Comparison of ENCODE assay signal across 9 cellular contexts in the genomic region with DNA sequence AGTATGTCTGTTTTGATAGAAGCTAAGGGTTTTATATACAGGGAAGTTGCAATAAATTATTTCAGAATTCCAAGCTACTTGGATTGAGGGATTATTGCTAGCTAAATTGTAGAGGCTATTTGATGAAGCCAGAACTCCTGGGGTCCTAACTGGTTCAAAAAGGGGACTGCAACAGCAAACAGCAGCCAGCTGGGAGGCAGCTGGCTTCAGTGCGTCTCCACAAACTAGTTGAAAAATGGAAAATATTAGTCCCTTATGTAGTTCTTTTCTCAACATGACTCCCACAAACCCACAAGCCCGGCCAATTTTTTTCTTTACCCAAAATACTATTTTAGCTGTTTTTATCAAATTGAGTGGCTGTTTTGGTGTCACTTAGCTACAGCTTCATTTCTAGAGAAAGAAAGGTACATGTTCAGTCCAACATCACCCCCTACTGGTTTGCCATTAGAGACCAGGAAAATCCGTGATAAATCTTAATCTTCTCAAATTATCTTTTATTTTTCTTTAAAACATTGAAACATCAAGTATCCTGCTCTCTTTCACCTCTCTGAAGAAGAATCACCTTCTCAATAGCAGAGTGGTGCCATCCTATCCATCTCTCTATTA.
A peak's percentile ranks its signal among the peaks of the same experiment; 100 is the strongest.
DNase-seq lines count a peak whose midpoint lies in the region; ATAC-seq and TF ChIP-seq lines count a peak whose summit lies in the region.
"Had no signal": no experiment of that assay in that cellular context is flagged by ENCODE, and none has a peak within 500 bp of the region (broad histone marks: within the 10 kb centered on the region; RNA-seq: fewer than 3 reads in every experiment).

No MANE protein-coding gene starts in this region.

- POLR2A ChIA-PET in MCF 10A (lab: Yijun Ruan, JAX) = interaction anchor here (3.6 kb wide), 1 partner anchor 686 kb away, joined by 12 read pairs; no protein-coding TSS in a partner anchor

- intact Hi-C loops in MCF 10A (cut with micrococcal nuclease) = loop anchor here (2.0 kb wide), 2 partner anchors 334 to 686 kb away; no protein-coding TSS in a partner anchor
- intact Hi-C loops in natural killer cell (cut with micrococcal nuclease) = no loop called here

- H3K27me3 Mint-ChIP-seq in MCF 10A (ENCODE audit: insufficient read depth, unreplicated experiment) = peaks cover 35% of the 10 kb centered on the region
- H3K27me3 Mint-ChIP-seq in mesothelial cell of epicardium (ENCODE audit: low read depth) = no peaks in the 10 kb centered on the region
- H3K27me3 Mint-ChIP-seq in natural killer cell (ENCODE audit: low read depth in 2 of 2) = peaks cover 0 to 19% of the 10 kb centered on the region in 2 donors
- H3K27me3 Mint-ChIP-seq in activated T-cell treated with anti-CD3 and anti-CD28 coated beads, Interleukin-2, amount 50 U/mL, for 24 hours = peaks cover 30% of the 10 kb centered on the region

- no peaks in the 10 kb centered on the region for H3K4me1 Mint-ChIP-seq in MCF 10A (ENCODE audit: insufficient read depth, unreplicated experiment)
- no peaks in the 10 kb centered on the region for H3K4me1 Mint-ChIP-seq in mesothelial cell of epicardium
- H3K4me1 Mint-ChIP-seq in natural killer cell = no peaks in the 10 kb centered on the region
- H3K4me1 Mint-ChIP-seq in activated T-cell treated with anti-CD3 and anti-CD28 coated beads, Interleukin-2, amount 50 U/mL, for 24 hours (ENCODE audit: low read depth) = no peaks in the 10 kb centered on the region

- peak; percentile 33 for TF ChIP-seq RAD21 in Ishikawa (IDR thresholded peaks at IDR 0.05; ENCODE audit: low read depth)

- DNase-seq in ELF-1 (ENCODE audit: low read depth, low spot score) (peak; percentile 45), MCF 10A (ENCODE audit: unreplicated experiment) (peak; percentile 54), mesothelial cell of epicardium (ENCODE audit: low spot score in 2 of 2, unreplicated experiment in 2 of 2) (no peak), 8988T (no peak), natural killer cell (no peak)
- no peak for DNase-seq in activated T-cell treated with anti-CD3 and anti-CD28 coated beads, Interleukin-2, amount 50 U/mL, for 24 hours
- DNase-seq: activated CD4-positive, alpha-beta T cell treated with anti-CD3 and anti-CD28 coated beads, Interleukin-2, amount 50 U/mL, for 1 hour had no signal

- H3K36me3 Mint-ChIP-seq in MCF 10A (ENCODE audit: insufficient read depth, unreplicated experiment) (no peaks in the 10 kb centered on the region), mesothelial cell of epicardium (no peaks in the 10 kb centered on the region), natural killer cell (no peaks in the 10 kb centered on the region)
- no peaks in the 10 kb centered on the region for H3K36me3 Mint-ChIP-seq in activated T-cell treated with anti-CD3 and anti-CD28 coated beads, Interleukin-2, amount 50 U/mL, for 24 hours (ENCODE audit: low read depth)

- BruUV-seq in MCF 10A (replicated peaks; lab: Mats Ljungman, UMichigan) = no TSS peak

- TF ChIP-seq CTCF in MCF 10A (IDR thresholded peaks at IDR 0.05; ENCODE audit: unreplicated experiment) = peak; percentile 47
- TF ChIP-seq CTCF in mesothelial cell of epicardium (IDR thresholded peaks at IDR 0.05; ENCODE audit: unreplicated experiment) = peak; percentile 66
- TF ChIP-seq CTCF in natural killer cell (IDR thresholded peaks at IDR 0.05) = no peak

- H3K27ac Mint-ChIP-seq in MCF 10A (ENCODE audit: low read depth, unreplicated experiment) (no peak overlapping the region), mesothelial cell of epicardium (no peak overlapping the region), natural killer cell (no peak overlapping the region)
- no peak overlapping the region for H3K27ac Mint-ChIP-seq in activated T-cell treated with anti-CD3 and anti-CD28 coated beads, Interleukin-2, amount 50 U/mL, for 24 hours

- H3K9me3 Mint-ChIP-seq in MCF 10A (ENCODE audit: unreplicated experiment) = no peaks in the 10 kb centered on the region
- no peaks in the 10 kb centered on the region for H3K9me3 Mint-ChIP-seq in mesothelial cell of epicardium
- H3K9me3 Mint-ChIP-seq in natural killer cell = no peaks in the 10 kb centered on the region
- H3K9me3 Mint-ChIP-seq in activated T-cell treated with anti-CD3 and anti-CD28 coated beads, Interleukin-2, amount 50 U/mL, for 24 hours = no peaks in the 10 kb centered on the region

- CTCF ChIA-PET in MCF 10A (lab: Yijun Ruan, JAX) = interaction anchor here (0.7 to 4.5 kb wide), 12 partner anchors 12 to 873 kb away, joined by 3 to 47 read pairs (median 4); no protein-coding TSS in a partner anchor

- no peak for TF ChIP-seq EP300 in Ishikawa (IDR thresholded peaks at IDR 0.05; ENCODE audit: borderline replicate concordance)

- H3K4me3 Mint-ChIP-seq in MCF 10A (ENCODE audit: unreplicated experiment) (no peak overlapping the region), mesothelial cell of epicardium (no peak overlapping the region), natural killer cell (no peak overlapping the region)
- H3K4me3 Mint-ChIP-seq in activated T-cell treated with anti-CD3 and anti-CD28 coated beads, Interleukin-2, amount 50 U/mL, for 24 hours = no peak overlapping the region

- ATAC-seq in GM21786 (IDR thresholded peaks at IDR 0.05; ENCODE audit: unreplicated experiment) (no peak), natural killer cell (no peak)

TF ChIP-seq in Ishikawa, 13 proteins besides CTCF, POLR2A, EP300 and RAD21:
- TF ChIP-seq TAF1 (IDR thresholded peaks at IDR 0.05; ENCODE audit: low read depth) (no peak), FOXM1 (IDR thresholded peaks at IDR 0.05; ENCODE audit: borderline replicate concordance, low read depth) (no peak), CREB1 (IDR thresholded peaks at IDR 0.05; ENCODE audit: low read depth) (no peak), TCF12 (IDR thresholded peaks at IDR 0.05; ENCODE audit: low read depth) (no peak), NFIC (IDR thresholded peaks at IDR 0.05) (no peak), TEAD4 (IDR thresholded peaks at IDR 0.05) (no peak)
- TF ChIP-seq, protein P1, sequence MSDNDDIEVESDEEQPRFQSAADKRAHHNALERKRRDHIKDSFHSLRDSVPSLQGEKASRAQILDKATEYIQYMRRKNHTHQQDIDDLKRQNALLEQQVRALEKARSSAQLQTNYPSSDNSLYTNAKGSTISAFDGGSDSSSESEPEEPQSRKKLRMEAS (IDR thresholded peaks at IDR 0.05) = no peak

Comparison
In these comparisons a context has a peak if more than half of its experiments do, and no peak if none do; other contexts are left out.
1. DNase-seq: peak in ELF-1 (single experiment) and MCF 10A (single experiment); none in mesothelial cell of epicardium (0 of 2), 8988T (single experiment), natural killer cell (single experiment) and activated T-cell treated with anti-CD3 and anti-CD28 coated beads, Interleukin-2, amount 50 U/mL, for 24 hours (single experiment).